Comparison of ENCODE assay signal across 9 cellular contexts in genomic region chr19:4660181-4660791, GRCh38.
DNase-seq lines count a peak whose midpoint lies in the region; ATAC-seq and TF ChIP-seq lines count a peak whose summit lies in the region.
"Had no signal": no experiment of that assay in that cellular context is flagged by ENCODE, and none has a peak within 500 bp of the region (broad histone marks: within the 10 kb centered on the region; RNA-seq: fewer than 3 reads in every experiment).

No MANE protein-coding gene starts in this region.

- no peaks in the 10 kb centered on the region for H3F3A ChIP-seq in OCI-LY1 (ENCODE audit: insufficient read depth, low read length)

- no peaks in the 10 kb centered on the region for H3K9me3 ChIP-seq in OCI-LY1 (ENCODE audit: low read length)

- no peaks in the 10 kb centered on the region for H3K4me1 Mint-ChIP-seq in activated naive CD4-positive, alpha-beta T cell treated with anti-CD3 and anti-CD28 coated beads, Interleukin-2, amount 10 ng/mL, durations not matched to agents 7 days and 5 days
- H3K4me1 Mint-ChIP-seq in stimulated activated naive CD8-positive, alpha-beta T cell treated with anti-CD3 and anti-CD28 coated beads, Interleukin-15, amount 100 ng/mL, for 72 hours: peaks cover 15% of the 10 kb centered on the region

- CTCF ChIA-PET in activated naive CD4-positive, alpha-beta T cell treated with anti-CD3 and anti-CD28 coated beads, Interleukin-2, amount 10 ng/mL, durations not matched to agents 7 days and 5 days (lab: Charles Lee): interaction anchor here (1.2 to 2.3 kb wide), 2 partner anchors 23 to 84 kb away, joined by 3 to 6 read pairs; no protein-coding TSS in a partner anchor

- H3K9me2 ChIP-seq in OCI-LY1 (ENCODE audit: low read depth, low read length): no peaks in the 10 kb centered on the region

- H3K36me3 Mint-ChIP-seq in activated naive CD4-positive, alpha-beta T cell treated with anti-CD3 and anti-CD28 coated beads, Interleukin-2, amount 10 ng/mL, durations not matched to agents 7 days and 5 days: peaks cover 19% of the 10 kb centered on the region

- H3K4me3 ChIP-seq in OCI-LY1 (ENCODE audit: low read depth, low read length, poor library complexity, severe bottlenecking): no peak overlapping the region
- H3K4me3 ChIP-seq: smooth muscle cell had no signal

- H3K4me1 ChIP-seq in OCI-LY1 (ENCODE audit: insufficient read depth, low read length, severe bottlenecking): no peaks in the 10 kb centered on the region

- DNase-seq in activated naive CD4-positive, alpha-beta T cell treated with anti-CD3 and anti-CD28 coated beads, Interleukin-2, amount 10 ng/mL, durations not matched to agents 7 days and 5 days: peak; percentile 55
- no peak for DNase-seq in activated naive CD4-positive, alpha-beta T cell treated with Interleukin-2 at 50 U/mL for 16 hours
- DNase-seq in erythroblast (lab: John Stamatoyannopoulos, UW): peak; percentile 66 to 71
- no peak for DNase-seq in stimulated activated naive CD8-positive, alpha-beta T cell treated with anti-CD3 and anti-CD28 coated beads, Interleukin-15, amount 100 ng/mL, for 72 hours
- DNase-seq in activated effector memory CD4-positive, alpha-beta T cell treated with Interleukin-2 at 50 U/mL for 16 hours: no peak
- DNase-seq in AG08395 (ENCODE audit: low spot score): no peak

- peaks cover 50% of the 10 kb centered on the region for H3K36me3 ChIP-seq in OCI-LY1 (ENCODE audit: insufficient read depth, low read length)

- ATAC-seq in stimulated activated naive CD8-positive, alpha-beta T cell treated with anti-CD3 and anti-CD28 coated beads, Interleukin-15, amount 100 ng/mL, for 72 hours: peak; percentile 61
- no peak for ATAC-seq in HG02642 (IDR thresholded peaks at IDR 0.05; ENCODE audit: poor library complexity, unreplicated experiment)

- no peaks in the 10 kb centered on the region for H3K27me3 Mint-ChIP-seq in activated naive CD4-positive, alpha-beta T cell treated with anti-CD3 and anti-CD28 coated beads, Interleukin-2, amount 10 ng/mL, durations not matched to agents 7 days and 5 days
- H3K27me3 Mint-ChIP-seq in stimulated activated naive CD8-positive, alpha-beta T cell treated with anti-CD3 and anti-CD28 coated beads, Interleukin-15, amount 100 ng/mL, for 72 hours: no peaks in the 10 kb centered on the region

- H2AFZ ChIP-seq in OCI-LY1 (ENCODE audit: low read length): no peak overlapping the region

- no peaks in the 10 kb centered on the region for H3K9me3 Mint-ChIP-seq in activated naive CD4-positive, alpha-beta T cell treated with anti-CD3 and anti-CD28 coated beads, Interleukin-2, amount 10 ng/mL, durations not matched to agents 7 days and 5 days
- no peaks in the 10 kb centered on the region for H3K9me3 Mint-ChIP-seq in stimulated activated naive CD8-positive, alpha-beta T cell treated with anti-CD3 and anti-CD28 coated beads, Interleukin-15, amount 100 ng/mL, for 72 hours

- H4K20me1 ChIP-seq in OCI-LY1 (ENCODE audit: insufficient read depth, low read length): no peaks in the 10 kb centered on the region

- H3K4me2 ChIP-seq in OCI-LY1 (ENCODE audit: low read length): no peak overlapping the region
- H3K4me2 ChIP-seq: smooth muscle cell had no signal

- TF ChIP-seq POLR2A in erythroblast (IDR thresholded peaks at IDR 0.05; ENCODE audit: low read length): no peak

- no peaks in the 10 kb centered on the region for H3K79me2 ChIP-seq in OCI-LY1 (ENCODE audit: insufficient read depth, low read length)

- no peak overlapping the region for H3K4me3 Mint-ChIP-seq in activated naive CD4-positive, alpha-beta T cell treated with anti-CD3 and anti-CD28 coated beads, Interleukin-2, amount 10 ng/mL, durations not matched to agents 7 days and 5 days
- no peak overlapping the region for H3K4me3 Mint-ChIP-seq in stimulated activated naive CD8-positive, alpha-beta T cell treated with anti-CD3 and anti-CD28 coated beads, Interleukin-15, amount 100 ng/mL, for 72 hours

- no peaks in the 10 kb centered on the region for H3K27me3 ChIP-seq in OCI-LY1 (ENCODE audit: insufficient read depth, low read length)

- peak; percentile 37; the same call in 1 of the 2 replicates for TF ChIP-seq CTCF in OCI-LY1 (IDR thresholded peaks at IDR 0.05; ENCODE audit: low read length)

- no peak overlapping the region for H3K27ac Mint-ChIP-seq in activated naive CD4-positive, alpha-beta T cell treated with anti-CD3 and anti-CD28 coated beads, Interleukin-2, amount 10 ng/mL, durations not matched to agents 7 days and 5 days
- peak overlapping the region in 1 of 2 donors; percentile 82 for H3K27ac Mint-ChIP-seq in stimulated activated naive CD8-positive, alpha-beta T cell treated with anti-CD3 and anti-CD28 coated beads, Interleukin-15, amount 100 ng/mL, for 72 hours

- no peak overlapping the region for H3K9ac ChIP-seq in OCI-LY1 (ENCODE audit: low read length)

- H3K27ac ChIP-seq in OCI-LY1 (ENCODE audit: low read depth, low read length, poor library complexity, severe bottlenecking): no peak overlapping the region

Comparison
In these comparisons a context has a peak if more than half of its experiments do, and no peak if none do; other contexts are left out.
1. DNase-seq: peak in activated naive CD4-positive, alpha-beta T cell treated with anti-CD3 and anti-CD28 coated beads, Interleukin-2, amount 10 ng/mL, durations not matched to agents 7 days and 5 days (single experiment) and erythroblast (2 of 2); none in activated naive CD4-positive, alpha-beta T cell treated with Interleukin-2 at 50 U/mL for 16 hours (single experiment), stimulated activated naive CD8-positive, alpha-beta T cell treated with anti-CD3 and anti-CD28 coated beads, Interleukin-15, amount 100 ng/mL, for 72 hours (0 of 2), activated effector memory CD4-positive, alpha-beta T cell treated with Interleukin-2 at 50 U/mL for 16 hours (single experiment) and AG08395 (single experiment).